In the genomic region with DNA sequence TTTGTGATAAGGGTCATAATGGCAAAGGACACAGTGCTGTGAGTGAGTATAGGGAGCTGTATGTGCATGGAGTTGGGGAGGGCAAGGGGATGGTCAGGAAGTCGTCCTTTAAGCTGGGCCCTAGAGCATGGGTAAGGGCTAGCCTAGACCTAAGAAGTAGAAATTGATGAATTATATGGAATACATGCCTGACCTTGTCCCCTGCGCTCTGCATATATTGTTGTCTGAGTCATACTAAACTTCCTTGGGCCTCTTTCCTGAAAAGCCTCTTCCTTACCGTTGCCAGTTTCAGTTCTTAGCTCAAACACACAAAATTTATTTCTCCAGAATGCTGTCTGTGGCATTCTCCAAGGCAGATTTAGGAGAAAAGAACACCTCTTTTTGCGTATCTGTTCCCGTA, we compare ENCODE assay signal across 8 cellular contexts.
DNase-seq lines count a peak whose midpoint lies in the region; ATAC-seq lines count a peak whose summit lies in the region.

No MANE protein-coding gene starts in this region.

- peak overlapping the region; percentile 96 for H3K27ac Mint-ChIP-seq in T-helper 2 cell treated with Interferon-gamma antibody and Interleukin-4, amounts not matched to agents 5 μg/mL and 100 μg/mL, for 36 hours
- H3K27ac Mint-ChIP-seq in stimulated activated effector memory CD8-positive, alpha-beta T cell treated with anti-CD3 and anti-CD28 coated beads, Interleukin-12 subunit alpha, Interleukin-12 subunit beta, amount 100 ng/mL, for 72 hours: peak overlapping the region; percentile 94

- peak overlapping the region; percentile 97 for H3K4me3 Mint-ChIP-seq in T-helper 2 cell treated with Interferon-gamma antibody and Interleukin-4, amounts not matched to agents 5 μg/mL and 100 μg/mL, for 36 hours
- peak overlapping the region; percentile 77 for H3K4me3 Mint-ChIP-seq in stimulated activated effector memory CD8-positive, alpha-beta T cell treated with anti-CD3 and anti-CD28 coated beads, Interleukin-12 subunit alpha, Interleukin-12 subunit beta, amount 100 ng/mL, for 72 hours

- peak; percentile 5 for DNase-seq in SKM-1 treated with dmso at 0.1 percent for 144 hours (lab: John Stamatoyannopoulos, UW; ENCODE audit: unreplicated experiment)
- no peak for DNase-seq in SKM-1 (lab: John Stamatoyannopoulos, UW; ENCODE audit: unreplicated experiment)
- no peak for DNase-seq in T-helper 2 cell treated with Interferon-gamma antibody and Interleukin-4, amounts not matched to agents 5 μg/mL and 100 μg/mL, for 36 hours (ENCODE audit: low spot score)
- DNase-seq in epithelial cell of prostate (ENCODE audit: low read depth, low spot score): no peak
- DNase-seq in stimulated activated effector memory CD8-positive, alpha-beta T cell treated with anti-CD3 and anti-CD28 coated beads, Interleukin-12 subunit alpha, Interleukin-12 subunit beta, amount 100 ng/mL, for 72 hours (ENCODE audit: low spot score in 2 of 2): no peak
- DNase-seq in NCI-H1417 treated with DMSO at 0.1 percent for 48 hours (lab: John Stamatoyannopoulos, UW): no peak
- no peak for DNase-seq in foreskin melanocyte

- H3K4me1 Mint-ChIP-seq in T-helper 2 cell treated with Interferon-gamma antibody and Interleukin-4, amounts not matched to agents 5 μg/mL and 100 μg/mL, for 36 hours (ENCODE audit: low read depth): peaks cover 70% of the 10 kb centered on the region
- H3K4me1 Mint-ChIP-seq in stimulated activated effector memory CD8-positive, alpha-beta T cell treated with anti-CD3 and anti-CD28 coated beads, Interleukin-12 subunit alpha, Interleukin-12 subunit beta, amount 100 ng/mL, for 72 hours: peaks cover 59% of the 10 kb centered on the region

- peaks cover 47% of the 10 kb centered on the region for H3K36me3 Mint-ChIP-seq in T-helper 2 cell treated with Interferon-gamma antibody and Interleukin-4, amounts not matched to agents 5 μg/mL and 100 μg/mL, for 36 hours (ENCODE audit: low read depth)
- peaks cover 18% of the 10 kb centered on the region for H3K36me3 Mint-ChIP-seq in stimulated activated effector memory CD8-positive, alpha-beta T cell treated with anti-CD3 and anti-CD28 coated beads, Interleukin-12 subunit alpha, Interleukin-12 subunit beta, amount 100 ng/mL, for 72 hours

- H3K27me3 Mint-ChIP-seq in T-helper 2 cell treated with Interferon-gamma antibody and Interleukin-4, amounts not matched to agents 5 μg/mL and 100 μg/mL, for 36 hours (ENCODE audit: low read depth): no peaks in the 10 kb centered on the region

- H3K27ac ChIP-seq in epithelial cell of prostate: peak overlapping the region; percentile 73

- ATAC-seq in stimulated activated effector memory CD8-positive, alpha-beta T cell treated with anti-CD3 and anti-CD28 coated beads, Interleukin-12 subunit alpha, Interleukin-12 subunit beta, amount 100 ng/mL, for 72 hours: no peak
- no peak for ATAC-seq in HG03280 (IDR thresholded peaks at IDR 0.05; ENCODE audit: unreplicated experiment)

- H3K9me3 Mint-ChIP-seq in T-helper 2 cell treated with Interferon-gamma antibody and Interleukin-4, amounts not matched to agents 5 μg/mL and 100 μg/mL, for 36 hours: no peaks in the 10 kb centered on the region
- H3K9me3 Mint-ChIP-seq in stimulated activated effector memory CD8-positive, alpha-beta T cell treated with anti-CD3 and anti-CD28 coated beads, Interleukin-12 subunit alpha, Interleukin-12 subunit beta, amount 100 ng/mL, for 72 hours: no peaks in the 10 kb centered on the region
